Comparison of ENCODE assay signal across 9 cellular contexts in genomic region chr2:236176417-236176816, GRCh38.
A peak's percentile ranks its signal among the peaks of the same experiment; 100 is the strongest.
DNase-seq lines count a peak whose midpoint lies in the region; ATAC-seq and TF ChIP-seq lines count a peak whose summit lies in the region.
"Had no signal": no experiment of that assay in that cellular context is flagged by ENCODE, and none has a peak within 500 bp of the region (broad histone marks: within the 10 kb centered on the region; RNA-seq: fewer than 3 reads in every experiment).

No MANE protein-coding gene starts in this region.

- in situ Hi-C loops in GM13977 (cut with MboI; ENCODE audit: low pct_unique_long_range_greater_than_20kb, low sequenced_read_pairs, unreplicated experiment): loop anchor here (25.0 kb wide), 1 partner anchor 389 kb away; no protein-coding TSS in a partner anchor

- DNase-seq in AG09319 (ENCODE audit: extremely low read depth, low read depth) (no peak), GM13977 (ENCODE audit: low spot score) (peak; percentile 71), SW480 (ENCODE audit: low spot score) (peak; percentile 15), iPS-NIHi11 (ENCODE audit: low spot score) (peak; percentile 60), NCI-H345 treated with DMSO at 0.1 percent for 48 hours (lab: John Stamatoyannopoulos, UW; ENCODE audit: unreplicated experiment) (no peak)
- DNase-seq: stimulated activated CD4-positive, alpha-beta T cell treated with anti-CD3 and anti-CD28 coated beads, Interleukin-4, amount 100 ng/mL, for 1 hour had no signal

- peak; percentile 30 for TF ChIP-seq CTCF in AG09319 (IDR thresholded peaks at IDR 0.05; ENCODE audit: low read depth, low read length)
- peak; percentile 57 for TF ChIP-seq CTCF in GM13977 (IDR thresholded peaks at IDR 0.05; ENCODE audit: extremely low read depth, insufficient read depth, missing control alignments)

- ATAC-seq in GM18498 (IDR thresholded peaks at IDR 0.05; ENCODE audit: unreplicated experiment) (no peak), HG02885 (IDR thresholded peaks at IDR 0.05; ENCODE audit: poor library complexity, unreplicated experiment) (no peak), GM18868 (IDR thresholded peaks at IDR 0.05; ENCODE audit: unreplicated experiment) (no peak)

Comparison
In these comparisons a context has a peak if more than half of its experiments do, and no peak if none do; other contexts are left out.
1. DNase-seq: peak in GM13977 (single experiment), SW480 (single experiment) and iPS-NIHi11 (single experiment); none in AG09319 (single experiment) and NCI-H345 treated with DMSO at 0.1 percent for 48 hours (single experiment).